Comparison of ENCODE assay signal across 21 cellular contexts in genomic region chr2:100800910-100801309, GRCh38. TPM values are rescaled to one million over a fixed set of nuclear protein-coding genes. Genes with fewer than 3 reads are reported as not detected.
A peak's percentile ranks its signal among the peaks of the same experiment; 100 is the strongest.
DNase-seq lines count a peak whose midpoint lies in the region; ATAC-seq, FAIRE-seq and TF ChIP-seq lines count a peak whose summit lies in the region.
"Had no signal": no experiment of that assay in that cellular context is flagged by ENCODE, and none has a peak within 500 bp of the region (broad histone marks: within the 10 kb centered on the region; RNA-seq: fewer than 3 reads in every experiment).

No MANE protein-coding gene starts in this region.

- dilution Hi-C loops in IMR-90 (cut with HindIII; ENCODE audit: low sequenced_read_pairs, unreplicated experiment), result no loop called here

- no peak overlapping the region for H4K5ac ChIP-seq in IMR-90 (ENCODE audit: low read depth, low read length)

- no peak overlapping the region for H2AK9ac ChIP-seq in IMR-90 (replicated peaks; ENCODE audit: low read depth, low read length, poor library complexity)

- H3K9me1 ChIP-seq in IMR-90 (ENCODE audit: insufficient read depth, low read length), result 0 out of 2 replicates have a peak, but pooled peaks cover 3% of the 10 kb centered on the region

- no peaks in the 10 kb centered on the region for H3K27me3 ChIP-seq in IMR-90 (ENCODE audit: control insufficient read depth, insufficient read depth, low read length)
- H3K27me3 ChIP-seq in astrocyte (ENCODE audit: insufficient read depth, low read length), result no peaks in the 10 kb centered on the region
- H3K27me3 ChIP-seq in gastroesophageal sphincter, result no peaks in the 10 kb centered on the region
- no peaks in the 10 kb centered on the region for H3K27me3 ChIP-seq in sigmoid colon
- H3K27me3 ChIP-seq: heart left ventricle had no signal

- H2BK5ac ChIP-seq in IMR-90 (ENCODE audit: low read depth, low read length, poor library complexity, severe bottlenecking), result no peak overlapping the region

- no peaks in the 10 kb centered on the region for H3K36me3 Mint-ChIP-seq in astrocyte (ENCODE audit: low read depth, unreplicated experiment)
- H3K36me3 Mint-ChIP-seq: activated naive CD8-positive, alpha-beta T cell treated with anti-CD3 and anti-CD28 coated beads, Interleukin-2, amount 10 ng/mL, durations not matched to agents 7 days and 5 days; memory B cell had no signal

- H2BK120ac ChIP-seq in IMR-90 (ENCODE audit: low read depth, low read length), result no peak overlapping the region

- in situ Hi-C loops in IMR-90 (cut with MboI; ENCODE audit: low sequenced_read_pairs), result loop anchor here (25.0 kb wide), 1 partner anchor 189 kb away; no protein-coding TSS in a partner anchor

- no peak for TF ChIP-seq POLR2A in IMR-90 (IDR thresholded peaks at IDR 0.05; ENCODE audit: low read depth, low read length)
- TF ChIP-seq POLR2A in gastroesophageal sphincter (IDR thresholded peaks at IDR 0.05), result no peak
- no peak for TF ChIP-seq POLR2A in sigmoid colon (IDR thresholded peaks at IDR 0.05)

- peaks cover 6% of the 10 kb centered on the region; the same call in 1 of the 2 replicates for H3K4me1 ChIP-seq in IMR-90 (ENCODE audit: control insufficient read depth, insufficient read depth, low read length)
- H3K4me1 ChIP-seq in astrocyte (ENCODE audit: insufficient read depth, low read length), result peaks cover 9% of the 10 kb centered on the region
- peaks cover 0 to 23% (median 0%) of the 10 kb centered on the region in 3 donors for H3K4me1 ChIP-seq in gastroesophageal sphincter
- H3K4me1 ChIP-seq in sigmoid colon, result peaks cover 0 to 31% (median 28%) of the 10 kb centered on the region in 4 donors

- H2AK5ac ChIP-seq in IMR-90 (ENCODE audit: low read depth, low read length), result no peak overlapping the region

- H4K20me1 ChIP-seq in IMR-90 (ENCODE audit: insufficient read depth, low read length) (no peaks in the 10 kb centered on the region), astrocyte (ENCODE audit: insufficient read depth, low read length) (no peaks in the 10 kb centered on the region)

- no peak overlapping the region for H3K23ac ChIP-seq in IMR-90 (ENCODE audit: low read depth, low read length)

- no TSS peak for BruUV-seq in IMR-90 (replicated peaks; lab: Mats Ljungman, UMichigan)

- H3K27me3 Mint-ChIP-seq in astrocyte (ENCODE audit: low read depth, unreplicated experiment), result peaks cover 31% of the 10 kb centered on the region
- H3K27me3 Mint-ChIP-seq: activated naive CD8-positive, alpha-beta T cell treated with anti-CD3 and anti-CD28 coated beads, Interleukin-2, amount 10 ng/mL, durations not matched to agents 7 days and 5 days; activated T-cell treated with anti-CD3 and anti-CD28 coated beads, Interleukin-2, amount 50 U/mL, for 24 hours; stimulated activated naive CD8-positive, alpha-beta T cell treated with anti-CD3 and anti-CD28 coated beads, Interleukin-15, amount 100 ng/mL, for 72 hours had no signal

- H3K27ac Mint-ChIP-seq in astrocyte (ENCODE audit: unreplicated experiment), result peak overlapping the region; percentile 16
- H3K27ac Mint-ChIP-seq: activated naive CD8-positive, alpha-beta T cell treated with anti-CD3 and anti-CD28 coated beads, Interleukin-2, amount 10 ng/mL, durations not matched to agents 7 days and 5 days; activated T-cell treated with anti-CD3 and anti-CD28 coated beads, Interleukin-2, amount 50 U/mL, for 24 hours; memory B cell had no signal

- TF ChIP-seq CTCF in IMR-90 (conservative IDR thresholded peaks at IDR 0.05; ENCODE audit: low read depth, low read length) (no peak), astrocyte (IDR thresholded peaks at IDR 0.05; ENCODE audit: insufficient read depth, low read depth, low read length) (no peak), gastroesophageal sphincter (IDR thresholded peaks at IDR 0.05) (no peak), sigmoid colon (IDR thresholded peaks at IDR 0.05) (no peak)

- H3K9ac ChIP-seq in IMR-90 (ENCODE audit: low read depth, low read length), result no peak overlapping the region
- peak overlapping the region; percentile 39 for H3K9ac ChIP-seq in astrocyte (ENCODE audit: low read length)

- H4K91ac ChIP-seq in IMR-90 (ENCODE audit: insufficient read depth, low read depth, low read length), result no peak overlapping the region

- 10% methylated on average over 2 of the region's 2 CpGs; no CpG with 5 or more reads in 1 of the 2 experiments for WGBS in IMR-90 (ENCODE audit: extremely low coverage in 2 of 2, insufficient read length in 1 of 2), 2 experiments
- 17 to 48% methylated on average over 2 of the region's 2 CpGs for WGBS in gastroesophageal sphincter (ENCODE audit: low coverage in 1 of 2), 2 donors
- 79% methylated on average over 2 of the region's 2 CpGs for WGBS in sigmoid colon, 2 donors

- no peak overlapping the region for H3K4me3 Mint-ChIP-seq in astrocyte (ENCODE audit: unreplicated experiment)
- H3K4me3 Mint-ChIP-seq: activated naive CD8-positive, alpha-beta T cell treated with anti-CD3 and anti-CD28 coated beads, Interleukin-2, amount 10 ng/mL, durations not matched to agents 7 days and 5 days; activated T-cell treated with anti-CD3 and anti-CD28 coated beads, Interleukin-2, amount 50 U/mL, for 24 hours; memory B cell; stimulated activated naive CD8-positive, alpha-beta T cell treated with anti-CD3 and anti-CD28 coated beads, Interleukin-15, amount 100 ng/mL, for 72 hours had no signal

- H3K9me3 ChIP-seq in IMR-90 (ENCODE audit: control insufficient read depth, insufficient read depth, low read length), result no peaks in the 10 kb centered on the region
- H3K9me3 ChIP-seq in astrocyte (ENCODE audit: insufficient read depth, low read depth, low read length), result no peaks in the 10 kb centered on the region
- no peaks in the 10 kb centered on the region for H3K9me3 ChIP-seq in gastroesophageal sphincter
- no peaks in the 10 kb centered on the region for H3K9me3 ChIP-seq in sigmoid colon
- H3K9me3 ChIP-seq: heart left ventricle, tibial artery had no signal

- H3K79me2 ChIP-seq in astrocyte (ENCODE audit: insufficient read depth, low read length), result no peaks in the 10 kb centered on the region

- no peak overlapping the region for H3K27ac ChIP-seq in IMR-90 (ENCODE audit: insufficient read depth, low read length)
- no peak overlapping the region for H3K27ac ChIP-seq in astrocyte (ENCODE audit: low read depth, low read length)
- peak overlapping the region in 3 of 4 donors; percentile 68 to 81 (median 75) for H3K27ac ChIP-seq in gastroesophageal sphincter
- peak overlapping the region; percentile 11 to 75 (median 68) for H3K27ac ChIP-seq in sigmoid colon
- H3K27ac ChIP-seq: tibial artery had no signal

- DNase-seq in IMR-90, result peak; percentile 63
- DNase-seq in astrocyte (ENCODE audit: low read depth), result no peak
- DNase-seq in sigmoid colon, result no peak
- DNase-seq in central memory CD4-positive, alpha-beta T cell, result no peak
- DNase-seq in NCI-H146 treated with DMSO at 0.1 percent for 48 hours (lab: John Stamatoyannopoulos, UW; ENCODE audit: unreplicated experiment), result no peak
- no peak for DNase-seq in cerebellar cortex (ENCODE audit: low spot score)
- DNase-seq: activated gamma-delta T cell; activated naive CD8-positive, alpha-beta T cell treated with anti-CD3 and anti-CD28 coated beads, Interleukin-2, amount 10 ng/mL, durations not matched to agents 7 days and 5 days; activated T-cell treated with anti-CD3 and anti-CD28 coated beads, Interleukin-2, amount 50 U/mL, for 24 hours; GOT3; heart left ventricle; NCI-H1048; NCI-H187 treated with DMSO at 0.1 percent for 48 hours; NCI-H2227 treated with DMSO at 0.1 percent for 48 hours; NCI-H69; stimulated activated naive CD8-positive, alpha-beta T cell treated with anti-CD3 and anti-CD28 coated beads, Interleukin-15, amount 100 ng/mL, for 72 hours; tibial artery had no signal

- H3K4me1 Mint-ChIP-seq in astrocyte (ENCODE audit: low read depth, unreplicated experiment), result peaks cover 24% of the 10 kb centered on the region
- H3K4me1 Mint-ChIP-seq: activated naive CD8-positive, alpha-beta T cell treated with anti-CD3 and anti-CD28 coated beads, Interleukin-2, amount 10 ng/mL, durations not matched to agents 7 days and 5 days; memory B cell; stimulated activated naive CD8-positive, alpha-beta T cell treated with anti-CD3 and anti-CD28 coated beads, Interleukin-15, amount 100 ng/mL, for 72 hours had no signal

- no peaks in the 10 kb centered on the region for H3K79me1 ChIP-seq in IMR-90 (ENCODE audit: low read depth in 1 of 2, low read length in 2 of 2)

- H2BK15ac ChIP-seq in IMR-90 (ENCODE audit: low read depth, low read length), result no peak overlapping the region

- FAIRE-seq in astrocyte (lab: Jason Lieb, UNC), result no peak

- no peak overlapping the region for H4K8ac ChIP-seq in IMR-90 (ENCODE audit: low read depth in 2 of 2, low read length in 2 of 2)

- POLR2A ChIA-PET in IMR-90 (lab: Charles Lee; ENCODE audit: unreplicated experiment), result interaction anchor here (0.6 kb wide), 1 partner anchor 54 kb away, joined by 3 read pairs; no protein-coding TSS in a partner anchor

- no peaks in the 10 kb centered on the region for H3K36me3 ChIP-seq in IMR-90 (ENCODE audit: control insufficient read depth, insufficient read depth, low read length)
- H3K36me3 ChIP-seq in astrocyte (ENCODE audit: insufficient read depth, low read length), result no peaks in the 10 kb centered on the region
- no peaks in the 10 kb centered on the region for H3K36me3 ChIP-seq in gastroesophageal sphincter
- H3K36me3 ChIP-seq in sigmoid colon, result no peaks in the 10 kb centered on the region
- H3K36me3 ChIP-seq: heart left ventricle, tibial artery had no signal

- H3K9me3 Mint-ChIP-seq in astrocyte (ENCODE audit: unreplicated experiment), result no peaks in the 10 kb centered on the region
- H3K9me3 Mint-ChIP-seq: activated naive CD8-positive, alpha-beta T cell treated with anti-CD3 and anti-CD28 coated beads, Interleukin-2, amount 10 ng/mL, durations not matched to agents 7 days and 5 days; activated T-cell treated with anti-CD3 and anti-CD28 coated beads, Interleukin-2, amount 50 U/mL, for 24 hours; memory B cell; stimulated activated naive CD8-positive, alpha-beta T cell treated with anti-CD3 and anti-CD28 coated beads, Interleukin-15, amount 100 ng/mL, for 72 hours had no signal

- H2AFZ ChIP-seq in IMR-90 (replicated peaks; ENCODE audit: low read length, poor library complexity) (no peak overlapping the region), astrocyte (ENCODE audit: low read depth, low read length) (no peak overlapping the region)

- H3K14ac ChIP-seq in IMR-90 (replicated peaks; ENCODE audit: low read depth, low read length), result no peak overlapping the region; the same call in 1 of the 2 replicates

- ATAC-seq in IMR-90 (ENCODE audit: low read depth) (peak; percentile 89), gastroesophageal sphincter (peak; percentile 50), HG02840 (IDR thresholded peaks at IDR 0.05; ENCODE audit: low FRiP score, unreplicated experiment) (no peak)
- ATAC-seq: heart left ventricle; stimulated activated naive CD8-positive, alpha-beta T cell treated with anti-CD3 and anti-CD28 coated beads, Interleukin-15, amount 100 ng/mL, for 72 hours had no signal

- no peak overlapping the region for H2BK20ac ChIP-seq in IMR-90 (ENCODE audit: low read depth, low read length)

- H3K18ac ChIP-seq in IMR-90 (ENCODE audit: low read depth, low read length), result 0 out of 2 replicates have a peak overlapping the region, but pooled peaks have one; percentile 31

- no peak overlapping the region for H3K56ac ChIP-seq in IMR-90 (ENCODE audit: extremely low read depth, insufficient read depth, low read length)

- no peak overlapping the region for H3K4ac ChIP-seq in IMR-90 (ENCODE audit: low read depth, low read length)

- CTCF ChIA-PET in IMR-90 (lab: Yijun Ruan, JAX), result interaction anchor here (0.9 to 1.3 kb wide), 2 partner anchors 17 to 34 kb away, joined by 3 to 5 read pairs; no protein-coding TSS in a partner anchor

- no peak for TF ChIP-seq RAD21 in IMR-90 (IDR thresholded peaks at IDR 0.05; ENCODE audit: low read length)

- H3K4me3 ChIP-seq in IMR-90 (ENCODE audit: insufficient read depth, low read depth, low read length) (no peak overlapping the region), astrocyte (ENCODE audit: insufficient read depth, low read depth, low read length) (no peak overlapping the region), gastroesophageal sphincter (no peak overlapping the region), sigmoid colon (no peak overlapping the region)
- H3K4me3 ChIP-seq: heart left ventricle, tibial artery had no signal

- TF ChIP-seq EP300 in gastroesophageal sphincter (IDR thresholded peaks at IDR 0.05), result no peak
- TF ChIP-seq EP300 in sigmoid colon (IDR thresholded peaks at IDR 0.05), result no peak

- H3K4me2 ChIP-seq in IMR-90 (ENCODE audit: low read depth, low read length) (no peak overlapping the region), astrocyte (ENCODE audit: low read length) (peak overlapping the region; percentile 28)

- intact Hi-C loops in IMR-90 (cut with micrococcal nuclease) (no loop called here), sigmoid colon (cut with DNase I) (no loop called here)

RNA-seq across cellular contexts. Expression of gene NPAS2, which starts 19.0 kb away (rescaled TPM):
- total RNA-seq in IMR-90 (2012; rRNA removed) (5.2 and 5.6 TPM in 2 replicates), astrocyte (5.5 and 5.8 TPM in 2 replicates), gastroesophageal sphincter (10 to 100 TPM; 11.8 to 46.5 (median 21.7) TPM), sigmoid colon (10 to 100 TPM; 14.2 to 23.8 (median 20.3) TPM)
- polyA plus RNA-seq in IMR-90 (2012; rRNA removed) (14.8 and 16.0 TPM in 2 replicates), sigmoid colon (10 to 100 TPM; 23.2 to 53.9 (median 40.2) TPM)
- 12.8 and 30.1 TPM in 2 replicates for polyA plus RNA-seq in IMR-90 (2012; cell fraction: cytosol; rRNA removed)
- 40.4 and 69.1 TPM in 2 replicates for polyA plus RNA-seq in IMR-90 (2012; cell fraction: nucleus; rRNA removed; ENCODE audit: low replicate concordance)
- total RNA-seq: G401 had no signal

Comparison
In these comparisons a context has a peak if more than half of its experiments do, and no peak if none do; other contexts are left out.
1. H3K27ac ChIP-seq: peak in gastroesophageal sphincter (3 of 4) and sigmoid colon (4 of 4); none in IMR-90 (single experiment) and astrocyte (single experiment).